ENCODE assay signal across 9 cellular contexts in the genomic region with DNA sequence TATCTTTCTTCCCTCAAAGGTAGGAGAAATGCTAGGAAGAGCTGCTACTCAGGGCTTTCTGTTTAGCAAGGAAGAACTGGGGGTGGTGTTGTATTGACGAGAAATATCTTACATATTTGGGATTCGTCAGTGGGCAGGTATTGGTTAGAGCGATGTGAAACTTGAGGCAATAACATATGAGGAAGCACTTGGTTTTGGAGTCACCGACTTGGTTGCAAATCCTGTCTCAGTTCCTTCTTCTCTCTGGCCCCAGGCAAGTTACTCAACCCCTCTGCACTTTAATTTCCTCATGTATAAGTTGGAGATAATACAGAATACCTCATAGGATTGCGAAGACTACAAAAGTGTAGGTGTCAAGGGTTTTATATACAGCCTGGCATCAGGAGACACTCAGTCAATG.
A peak's percentile ranks its signal among the peaks of the same experiment; 100 is the strongest.
DNase-seq lines count a peak whose midpoint lies in the region; ATAC-seq lines count a peak whose summit lies in the region.
"Had no signal": no experiment of that assay in that cellular context is flagged by ENCODE, and none has a peak within 500 bp of the region (broad histone marks: within the 10 kb centered on the region; RNA-seq: fewer than 3 reads in every experiment).

No MANE protein-coding gene starts in this region.

- peak; percentile 90 for ATAC-seq in GM19043 (IDR thresholded peaks at IDR 0.05; ENCODE audit: low read depth, unreplicated experiment)
- ATAC-seq in HG03060 (IDR thresholded peaks at IDR 0.05; ENCODE audit: low read depth, unreplicated experiment): peak; percentile 88
- ATAC-seq: activated CD8-positive, alpha-beta T cell treated with anti-CD3 and anti-CD28 coated beads, Interleukin-2, amount 10 ng/mL, durations not matched to agents 7 days and 5 days had no signal

- DNase-seq in RPMI8226 (peak; percentile 56), putamen (ENCODE audit: low spot score) (peak; percentile 13), NCI-H69 (lab: John Stamatoyannopoulos, UW) (no peak), NCI-H187 (lab: John Stamatoyannopoulos, UW) (no peak), cortex of kidney (lab: John Stamatoyannopoulos, UW) (no peak)
- DNase-seq: activated CD8-positive, alpha-beta T cell treated with anti-CD3 and anti-CD28 coated beads, Interleukin-2, amount 10 ng/mL, durations not matched to agents 7 days and 5 days; NCI-H748 treated with DMSO at 0.1 percent for 48 hours had no signal

Comparison
In these comparisons a context has a peak if more than half of its experiments do, and no peak if none do; other contexts are left out.
1. DNase-seq: peak in RPMI8226 (single experiment) and putamen (single experiment); none in NCI-H69 (single experiment), NCI-H187 (0 of 2) and cortex of kidney (single experiment).